ENCODE assay signal across 8 cellular contexts in the genomic region with DNA sequence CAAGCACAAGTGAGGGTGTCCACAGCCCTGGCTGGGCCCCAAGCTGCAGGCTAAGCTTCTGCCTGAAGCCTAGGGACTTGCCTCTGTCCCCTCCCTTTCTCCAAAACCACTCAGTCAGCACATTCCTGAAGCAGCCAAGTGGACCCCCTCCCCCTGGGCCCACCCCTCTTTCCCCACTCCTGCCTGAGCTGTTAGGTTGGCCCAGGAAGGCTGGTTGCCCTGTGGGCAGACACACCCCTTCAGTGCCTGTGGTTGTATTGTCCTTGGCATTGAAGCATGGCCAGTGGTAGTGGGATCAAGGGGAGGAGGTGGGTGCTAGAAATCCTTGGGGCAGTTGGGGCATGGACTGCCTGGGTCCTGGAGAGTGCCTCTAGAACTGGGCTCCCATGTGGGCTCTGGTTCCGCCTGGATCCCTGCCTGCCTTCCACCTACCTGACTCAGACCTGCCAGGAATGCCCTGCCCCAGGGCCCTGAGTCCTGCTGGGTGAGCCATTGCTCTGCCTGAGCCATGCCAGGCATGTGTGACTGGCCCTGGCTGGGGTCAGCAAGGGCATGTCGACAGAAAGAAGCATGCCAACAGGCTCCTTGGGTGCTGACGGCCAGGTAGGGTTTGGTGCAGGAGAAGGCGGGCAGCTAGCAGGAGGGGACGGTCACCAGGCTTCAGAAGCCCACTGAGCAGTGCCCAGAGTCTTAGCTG. TPM values are rescaled to one million over a fixed set of nuclear protein-coding genes. Genes with fewer than 3 reads are reported as not detected.
A peak's percentile ranks its signal among the peaks of the same experiment; 100 is the strongest.
DNase-seq lines count a peak whose midpoint lies in the region; ATAC-seq, FAIRE-seq and TF ChIP-seq lines count a peak whose summit lies in the region.

No MANE protein-coding gene starts in this region.

- no peak for TF ChIP-seq EP300 in A549 (IDR thresholded peaks at IDR 0.05)

- H3K9me3 ChIP-seq in A549: 0 out of 3 replicates have a peak, but pooled peaks cover under 1% of the 10 kb centered on the region
- no peaks in the 10 kb centered on the region for H3K9me3 ChIP-seq in body of pancreas
- no peaks in the 10 kb centered on the region for H3K9me3 ChIP-seq in vagina

- TF ChIP-seq CTCF in A549 (IDR thresholded peaks at IDR 0.05) (no peak), body of pancreas (IDR thresholded peaks at IDR 0.05) (no peak), vagina (IDR thresholded peaks at IDR 0.05) (no peak)

- DNase-seq in A549 (ENCODE audit: low read depth in 1 of 2, low spot score in 1 of 2): peak in 1 of 2 experiments; percentile 55
- peak; percentile 55 for DNase-seq in HT-29 (ENCODE audit: low spot score)
- peak; percentile 63 to 86 (median 68) for DNase-seq in body of pancreas
- DNase-seq in memory B cell (ENCODE audit: low spot score in 2 of 2): no peak
- no peak for DNase-seq in vagina (ENCODE audit: extremely low spot score in 2 of 2)
- no peak for DNase-seq in cerebellar cortex (ENCODE audit: low spot score)
- DNase-seq in NCI-H1105 (lab: John Stamatoyannopoulos, UW): no peak

- TF ChIP-seq POLR2A in A549 (IDR thresholded peaks at IDR 0.05; ENCODE audit: low read length) (0 out of 2 replicates have a peak, but pooled peaks have one; percentile 9), body of pancreas (IDR thresholded peaks at IDR 0.05) (no peak), vagina (IDR thresholded peaks at IDR 0.05) (no peak)

- peak overlapping the region; percentile 96 for H3K4me2 ChIP-seq in A549

- H3K4me3 ChIP-seq in A549: peak overlapping the region; percentile 93
- H3K4me3 ChIP-seq in body of pancreas: peak overlapping the region; percentile 67 to 91
- H3K4me3 ChIP-seq in vagina: peak overlapping the region; percentile 72 to 81

- H3K36me3 Mint-ChIP-seq in memory B cell: peaks cover 9% of the 10 kb centered on the region

- intact Hi-C loops in body of pancreas (cut with DNase I) (no loop called here), vagina (cut with DNase I) (no loop called here)

- no peak for FAIRE-seq in A549 (lab: Jason Lieb, UNC)

- H3K36me3 ChIP-seq in body of pancreas (replicated peaks in 1 of 2; ENCODE audit: insufficient read depth in 1 of 2, low read depth in 2 of 2) (peaks cover 0 to 7% of the 10 kb centered on the region in 2 donors), vagina (peaks cover 0 to 16% of the 10 kb centered on the region in 2 donors)

- peak overlapping the region; percentile 94 for H3K4me3 Mint-ChIP-seq in memory B cell

- CTCF ChIA-PET in A549 (lab: Yijun Ruan, JAX): interaction anchor here (1.1 to 22.6 kb wide), 8 partner anchors 18 to 207 kb away, joined by 3 to 977 read pairs (median 4); a partner anchor contains a TSS

- H3K27me3 Mint-ChIP-seq in memory B cell: no peaks in the 10 kb centered on the region

- peak in 1 of 2 experiments; percentile 12; a peak in 3 of 6 replicates for ATAC-seq in A549
- peak; percentile 16 for ATAC-seq in body of pancreas
- no peak for ATAC-seq in memory B cell (ENCODE audit: low read depth)
- ATAC-seq in GM18870 (IDR thresholded peaks at IDR 0.05; ENCODE audit: unreplicated experiment): no peak

- H3K27me3 ChIP-seq in body of pancreas: no peaks in the 10 kb centered on the region
- no peaks in the 10 kb centered on the region for H3K27me3 ChIP-seq in vagina

- H3K27ac Mint-ChIP-seq in memory B cell: peak overlapping the region; percentile 99

- no peaks in the 10 kb centered on the region for H3K9me3 Mint-ChIP-seq in memory B cell

- H3K4me1 ChIP-seq in A549 (peaks cover 64% of the 10 kb centered on the region), body of pancreas (peaks cover 71% of the 10 kb centered on the region), vagina (peaks cover 61% of the 10 kb centered on the region)

- WGBS in A549 (ENCODE audit: missing lambda C conversion rate): 41% methylated on average over 5 of the region's 5 CpGs
- 25% methylated on average over 5 of the region's 5 CpGs; no CpG with 5 or more reads in 1 of the 2 donors for WGBS in body of pancreas, 2 donors

- no peak for TF ChIP-seq RAD21 in A549 (conservative IDR thresholded peaks at IDR 0.05 in 1 of 2, IDR thresholded peaks at IDR 0.05 in 1 of 2)

- POLR2A ChIA-PET in A549 (lab: Yijun Ruan, JAX): interaction anchor here (0.7 to 12.2 kb wide), 4 partner anchors 19 to 234 kb away, joined by 3 to 369 read pairs (median 6); a partner anchor contains a TSS

- H3K27ac ChIP-seq in A549: peak overlapping the region; percentile 98 to 99
- H3K27ac ChIP-seq in body of pancreas: peak overlapping the region; percentile 93 to 98 (median 94)
- peak overlapping the region; percentile 95 for H3K27ac ChIP-seq in vagina

- H3K4me1 Mint-ChIP-seq in memory B cell: peaks cover 39% of the 10 kb centered on the region

TF ChIP-seq in A549, 52 proteins besides CTCF, POLR2A, EP300 and RAD21 (continues in another document):
- TF ChIP-seq, protein P1, sequence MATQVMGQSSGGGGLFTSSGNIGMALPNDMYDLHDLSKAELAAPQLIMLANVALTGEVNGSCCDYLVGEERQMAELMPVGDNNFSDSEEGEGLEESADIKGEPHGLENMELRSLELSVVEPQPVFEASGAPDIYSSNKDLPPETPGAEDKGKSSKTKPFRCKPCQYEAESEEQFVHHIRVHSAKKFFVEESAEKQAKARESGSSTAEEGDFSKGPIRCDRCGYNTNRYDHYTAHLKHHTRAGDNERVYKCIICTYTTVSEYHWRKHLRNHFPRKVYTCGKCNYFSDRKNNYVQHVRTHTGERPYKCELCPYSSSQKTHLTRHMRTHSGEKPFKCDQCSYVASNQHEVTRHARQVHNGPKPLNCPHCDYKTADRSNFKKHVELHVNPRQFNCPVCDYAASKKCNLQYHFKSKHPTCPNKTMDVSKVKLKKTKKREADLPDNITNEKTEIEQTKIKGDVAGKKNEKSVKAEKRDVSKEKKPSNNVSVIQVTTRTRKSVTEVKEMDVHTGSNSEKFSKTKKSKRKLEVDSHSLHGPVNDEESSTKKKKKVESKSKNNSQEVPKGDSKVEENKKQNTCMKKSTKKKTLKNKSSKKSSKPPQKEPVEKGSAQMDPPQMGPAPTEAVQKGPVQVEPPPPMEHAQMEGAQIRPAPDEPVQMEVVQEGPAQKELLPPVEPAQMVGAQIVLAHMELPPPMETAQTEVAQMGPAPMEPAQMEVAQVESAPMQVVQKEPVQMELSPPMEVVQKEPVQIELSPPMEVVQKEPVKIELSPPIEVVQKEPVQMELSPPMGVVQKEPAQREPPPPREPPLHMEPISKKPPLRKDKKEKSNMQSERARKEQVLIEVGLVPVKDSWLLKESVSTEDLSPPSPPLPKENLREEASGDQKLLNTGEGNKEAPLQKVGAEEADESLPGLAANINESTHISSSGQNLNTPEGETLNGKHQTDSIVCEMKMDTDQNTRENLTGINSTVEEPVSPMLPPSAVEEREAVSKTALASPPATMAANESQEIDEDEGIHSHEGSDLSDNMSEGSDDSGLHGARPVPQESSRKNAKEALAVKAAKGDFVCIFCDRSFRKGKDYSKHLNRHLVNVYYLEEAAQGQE (IDR thresholded peaks at IDR 0.05): no peak
- TF ChIP-seq ESRRA (IDR thresholded peaks at IDR 0.05; ENCODE audit: borderline replicate concordance, low read length): no peak

RNA-seq across cellular contexts. Expression of a gene that starts 2.1 kb away (rescaled TPM):
- polyA plus RNA-seq in A549 (2011; rRNA removed) (64.0 and 70.2 TPM in 2 replicates), A549 (2017; fragmentation: RNase III; extraction: RNeasy Plus Mini Kit Qiagen cat#74134 plus additional on column Dnase treatment) (65.0 to 68.2 TPM (median 66.0 TPM) in 3 replicates)
- polyA plus RNA-seq in A549 (2012; cell fraction: cytosol; rRNA removed): 126 and 156 TPM in 2 replicates
- polyA plus RNA-seq in A549 (2012; cell fraction: nucleus; rRNA removed): 492 and 652 TPM in 2 replicates
- polyA minus RNA-seq in A549 (2011; rRNA and poly(A)+ RNA removed): 215 and 259 TPM in 2 replicates
- total RNA-seq in HT-29 (2014; rRNA removed; shearing (Covaris generic)): 295 and 307 TPM in 2 replicates
- total RNA-seq in body of pancreas (10 to 100 TPM; 27.5 to 48.1 TPM), vagina (26.5 TPM)

RNA-seq across cellular contexts. Expression of a gene that starts 17.3 kb away (rescaled TPM):
- polyA plus RNA-seq in A549 (2011; rRNA removed): 5.1 and 7.7 TPM in 2 replicates
- polyA plus RNA-seq in A549 (2012; cell fraction: cytosol; rRNA removed): 7.1 and 7.7 TPM in 2 replicates
- polyA plus RNA-seq in A549 (2012; cell fraction: nucleus; rRNA removed): 18.7 and 22.2 TPM in 2 replicates
- polyA plus RNA-seq in A549 (2017; fragmentation: RNase III; extraction: RNeasy Plus Mini Kit Qiagen cat#74134 plus additional on column Dnase treatment): 4.2 to 5.8 TPM (median 5.3 TPM) in 3 replicates
- polyA minus RNA-seq in A549 (2011; rRNA and poly(A)+ RNA removed): 11.4 and 16.4 TPM in 2 replicates
- total RNA-seq in HT-29 (2014; rRNA removed; shearing (Covaris generic)): 13.9 and 15.0 TPM in 2 replicates
- total RNA-seq in body of pancreas: 10 to 100 TPM in 1 of 2 donors, 1 to 10 TPM in 1; 2.9 to 18.5 TPM
- 0.98 TPM for total RNA-seq in vagina

RNA-seq across cellular contexts. Expression of a gene that starts 19.9 kb away (rescaled TPM):
- polyA plus RNA-seq in A549 (2011; rRNA removed) (83.3 and 86.7 TPM in 2 replicates), A549 (2017; fragmentation: RNase III; extraction: RNeasy Plus Mini Kit Qiagen cat#74134 plus additional on column Dnase treatment) (36.7 to 43.9 TPM (median 37.7 TPM) in 3 replicates)
- 102 and 124 TPM in 2 replicates for polyA plus RNA-seq in A549 (2012; cell fraction: cytosol; rRNA removed)
- 56.4 and 64.3 TPM in 2 replicates for polyA plus RNA-seq in A549 (2012; cell fraction: nucleus; rRNA removed)
- polyA minus RNA-seq in A549 (2011; rRNA and poly(A)+ RNA removed): 55.9 and 70.3 TPM in 2 replicates
- 30.6 and 44.6 TPM in 2 replicates for total RNA-seq in HT-29 (2014; rRNA removed; shearing (Covaris generic))
- total RNA-seq in body of pancreas (1 to 10 TPM; 2.0 to 3.1 TPM), vagina (2.9 TPM)

RNA-seq across cellular contexts. Expression of a gene that starts 26.1 kb away (rescaled TPM):
- polyA plus RNA-seq in A549 (2011; rRNA removed) (2,521 and 2,887 TPM in 2 replicates), A549 (2017; fragmentation: RNase III; extraction: RNeasy Plus Mini Kit Qiagen cat#74134 plus additional on column Dnase treatment) (1,026 to 1,151 TPM (median 1,061 TPM) in 3 replicates)
- 981 and 1,405 TPM in 2 replicates for polyA plus RNA-seq in A549 (2012; cell fraction: cytosol; rRNA removed)
- 284 and 498 TPM in 2 replicates for polyA plus RNA-seq in A549 (2012; cell fraction: nucleus; rRNA removed)
- 955 and 1,173 TPM in 2 replicates for polyA minus RNA-seq in A549 (2011; rRNA and poly(A)+ RNA removed)
- total RNA-seq in HT-29 (2014; rRNA removed; shearing (Covaris generic)): 601 and 602 TPM in 2 replicates
- total RNA-seq in body of pancreas (100 to 1,000 TPM; 208 to 220 TPM), vagina (600 TPM)

RNA-seq across cellular contexts. Expression of a gene that starts 28.3 kb away (rescaled TPM):
- polyA plus RNA-seq in A549 (2011; rRNA removed): 288 and 328 TPM in 2 replicates
- 306 and 359 TPM in 2 replicates for polyA plus RNA-seq in A549 (2012; cell fraction: cytosol; rRNA removed)
- polyA plus RNA-seq in A549 (2012; cell fraction: nucleus; rRNA removed): 404 and 498 TPM in 2 replicates
- polyA plus RNA-seq in A549 (2017; fragmentation: RNase III; extraction: RNeasy Plus Mini Kit Qiagen cat#74134 plus additional on column Dnase treatment): 207 to 212 TPM (median 211 TPM) in 3 replicates
- 241 and 290 TPM in 2 replicates for polyA minus RNA-seq in A549 (2011; rRNA and poly(A)+ RNA removed)
- total RNA-seq in HT-29 (2014; rRNA removed; shearing (Covaris generic)): 0.97 TPM in 1 of 2 replicates, not detected in the other
- total RNA-seq in body of pancreas: 10 to 100 TPM; 18.2 to 61.3 TPM
- total RNA-seq in vagina: 195 TPM

Comparison
In these comparisons a context has a peak if more than half of its experiments do, and no peak if none do; other contexts are left out.
1. DNase-seq: peak in HT-29 (single experiment) and body of pancreas (4 of 4); none in memory B cell (0 of 2), vagina (0 of 2), cerebellar cortex (single experiment) and NCI-H1105 (single experiment).
2. Peak in every context shown above with its lines, with median percentiles within 50 percentile points of each other: H3K27ac ChIP-seq and H3K4me3 ChIP-seq.